In the genomic region with DNA sequence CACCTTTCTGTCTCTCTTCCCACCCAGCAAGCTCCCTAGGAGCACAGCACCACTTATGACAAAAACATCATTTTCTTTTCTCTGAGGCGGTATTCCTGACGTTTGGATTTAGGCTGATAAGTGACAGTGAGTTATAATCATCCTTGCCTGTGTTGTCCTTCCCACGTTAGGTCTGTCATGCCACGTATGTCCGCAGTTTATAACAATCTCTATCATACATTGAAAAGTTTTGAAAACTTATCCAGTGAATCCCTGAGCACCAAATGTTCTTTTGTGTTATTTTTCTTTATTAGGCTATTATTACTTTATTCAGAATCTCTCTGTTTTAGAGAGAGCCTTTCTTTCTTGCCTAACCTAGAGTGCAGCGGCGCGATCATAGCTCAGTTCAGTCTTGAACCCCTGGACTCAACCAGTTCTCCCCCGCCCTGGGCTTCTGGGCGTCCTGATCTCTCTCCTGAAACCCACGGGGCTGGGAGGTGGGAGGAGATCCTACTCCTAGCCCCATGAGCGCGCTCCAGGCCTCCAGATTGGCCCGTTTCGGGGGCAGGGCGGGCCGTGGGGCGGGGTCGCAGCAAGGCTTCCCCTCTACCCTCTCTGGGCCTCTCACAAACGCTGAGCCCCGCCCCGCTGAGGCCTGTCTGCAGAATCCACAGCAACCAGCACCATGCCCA, we compare ENCODE assay signal across 8 cellular contexts. TPM values are rescaled to one million over a fixed set of nuclear protein-coding genes. Genes with fewer than 3 reads are reported as not detected.
DNase-seq lines count a peak whose midpoint lies in the region; ATAC-seq and TF ChIP-seq lines count a peak whose summit lies in the region.

Gene GSTM2, plus strand, starts transcription at position 606 of the 671 bp plus-strand sequence. Its CDS starts 59 bp downstream, at position 665.

- no peaks in the 10 kb centered on the region for H3K36me3 ChIP-seq in ovary

- H3K4me1 Mint-ChIP-seq in activated naive CD4-positive, alpha-beta T cell treated with anti-CD3 and anti-CD28 coated beads, Interleukin-2, amount 50 U/mL, for 24 hours: peaks cover 27% of the 10 kb centered on the region

- DNase-seq in AG08396 (ENCODE audit: low spot score) (peak; percentile 93), SK-N-DZ (ENCODE audit: low spot score) (peak; percentile 86), Right ventricle myocardium superior (peak; percentile 97), ovary (peak; percentile 93 to 96 (median 95))

- WGBS in ovary, 3 donors: 4 to 5% (median 5%) methylated on average over 22 of the region's 22 CpGs

- no peaks in the 10 kb centered on the region for H3K9me3 Mint-ChIP-seq in activated naive CD4-positive, alpha-beta T cell treated with anti-CD3 and anti-CD28 coated beads, Interleukin-2, amount 50 U/mL, for 24 hours

- peak within 1 kb of the TSS; percentile 76 for H3K4me3 Mint-ChIP-seq in activated naive CD4-positive, alpha-beta T cell treated with anti-CD3 and anti-CD28 coated beads, Interleukin-2, amount 50 U/mL, for 24 hours

- no peaks in the 10 kb centered on the region for H3K27me3 Mint-ChIP-seq in activated naive CD4-positive, alpha-beta T cell treated with anti-CD3 and anti-CD28 coated beads, Interleukin-2, amount 50 U/mL, for 24 hours

- H3K27me3 ChIP-seq in ovary: no peaks in the 10 kb centered on the region

- peaks cover 5% of the 10 kb centered on the region for H3K4me1 ChIP-seq in ovary (ENCODE audit: insufficient read depth)

- ATAC-seq in GM19324 (IDR thresholded peaks at IDR 0.05; ENCODE audit: low FRiP score, unreplicated experiment): peak; percentile 78
- peak; percentile 93 for ATAC-seq in HG03460 (IDR thresholded peaks at IDR 0.05; ENCODE audit: unreplicated experiment)
- ATAC-seq in Right ventricle myocardium superior (ENCODE audit: poor library complexity): peak; percentile 99

- peak; percentile 16 for TF ChIP-seq POLR2A in ovary (IDR thresholded peaks at IDR 0.05)

- no peaks in the 10 kb centered on the region for H3K9me3 ChIP-seq in ovary

- peak within 1 kb of the TSS; percentile 16 to 54 for H3K27ac ChIP-seq in ovary
- H3K27ac ChIP-seq in temporal lobe (ENCODE audit: low read depth, low read length): no peak within 1 kb of the TSS

- peak within 1 kb of the TSS; percentile 76 for H3K27ac Mint-ChIP-seq in activated naive CD4-positive, alpha-beta T cell treated with anti-CD3 and anti-CD28 coated beads, Interleukin-2, amount 50 U/mL, for 24 hours

- no peak for TF ChIP-seq EP300 in ovary (IDR thresholded peaks at IDR 0.05)

- peaks cover 7% of the 10 kb centered on the region for H3K36me3 Mint-ChIP-seq in activated naive CD4-positive, alpha-beta T cell treated with anti-CD3 and anti-CD28 coated beads, Interleukin-2, amount 50 U/mL, for 24 hours

- H3K4me3 ChIP-seq in ovary: peak within 1 kb of the TSS; percentile 49

- TF ChIP-seq CTCF in ovary (IDR thresholded peaks at IDR 0.05): no peak

- intact Hi-C loops in Right ventricle myocardium superior (cut with DNase I): loop anchor here (5.0 kb wide), 1 partner anchor 100 kb away; no protein-coding TSS in a partner anchor
- intact Hi-C loops in ovary (cut with DNase I): loop anchor here in 1 of 4 donors (5.0 kb wide), 2 partner anchors 45 to 90 kb away; partner anchors contain the start of gene GSTM5

RNA-seq across cellular contexts. Expression of gene GSTM2, which starts in this region (rescaled TPM):
- 31.0 and 32.8 TPM in 2 replicates for polyA plus RNA-seq in SK-N-DZ (2014; cell fraction: cytosol; rRNA removed)
- 62.9 and 71.3 TPM in 2 replicates for polyA plus RNA-seq in SK-N-DZ (2014; cell fraction: nucleus; rRNA removed)
- total RNA-seq in Right ventricle myocardium superior (70.8 TPM), ovary (100 to 1,000 TPM; 101 to 318 (median 195) TPM), temporal lobe (25.1 TPM)
- 100 to 1,000 TPM; 202 to 209 TPM for polyA plus RNA-seq in ovary
